Comparison of ENCODE assay signal across 25 cellular contexts in genomic region chr12:56759270-56759908, GRCh38. TPM values are rescaled to one million over a fixed set of nuclear protein-coding genes. Genes with fewer than 3 reads are reported as not detected.
DNase-seq lines count a peak whose midpoint lies in the region; ATAC-seq, FAIRE-seq and TF ChIP-seq lines count a peak whose summit lies in the region.
"Had no signal": no experiment of that assay in that cellular context is flagged by ENCODE, and none has a peak within 500 bp of the region (broad histone marks: within the 10 kb centered on the region; RNA-seq: fewer than 3 reads in every experiment).

No MANE protein-coding gene starts in this region.

- no peaks in the 10 kb centered on the region for H4K20me1 ChIP-seq in GM23248 (ENCODE audit: insufficient read depth)

- H3K27me3 ChIP-seq in GM23248 (replicated peaks; ENCODE audit: insufficient read depth) (no peaks in the 10 kb centered on the region), bronchial epithelial cell (ENCODE audit: control insufficient read depth, insufficient read depth, low read length) (no peaks in the 10 kb centered on the region), small intestine (ENCODE audit: control insufficient read depth in 2 of 2, insufficient read depth in 2 of 2, low read length in 2 of 2) (no peaks in the 10 kb centered on the region), H7 (ENCODE audit: control insufficient read depth, insufficient read depth, low read length) (no peaks in the 10 kb centered on the region)
- H3K27me3 ChIP-seq: SJCRH30 had no signal

- H3K4me2 ChIP-seq in GM23248 (ENCODE audit: unreplicated experiment): no peak overlapping the region

- H3K9me2 ChIP-seq in GM23248 (ENCODE audit: insufficient read depth): no peaks in the 10 kb centered on the region

- H3F3A ChIP-seq in GM23248 (ENCODE audit: insufficient read depth): no peaks in the 10 kb centered on the region

- H3K27ac ChIP-seq in GM23248 (no peak overlapping the region), small intestine (ENCODE audit: low read depth in 1 of 2, low read length in 1 of 2) (no peak overlapping the region)
- H3K27ac ChIP-seq: HL-60, SJCRH30 had no signal

- no peaks in the 10 kb centered on the region for H3K79me2 ChIP-seq in GM23248 (ENCODE audit: insufficient read depth)

- in situ Hi-C loops in GM23248 (cut with MboI): loop anchor here (5.0 kb wide), 1 partner anchor 228 kb away; no protein-coding TSS in a partner anchor

- FAIRE-seq in bronchial epithelial cell (lab: Jason Lieb, UNC): no peak
- FAIRE-seq in small intestine (lab: Jason Lieb, UNC): no peak
- FAIRE-seq: GM12878 had no signal

- H2AFZ ChIP-seq in GM23248: no peak overlapping the region

- H3K4me1 ChIP-seq in GM23248 (ENCODE audit: insufficient read depth) (no peaks in the 10 kb centered on the region), small intestine (ENCODE audit: control insufficient read depth in 2 of 2, insufficient read depth in 1 of 2, low read depth in 1 of 2, low read length in 1 of 2) (no peaks in the 10 kb centered on the region)

- ATAC-seq in left lobe of liver (peak; percentile 37), esophagus mucosa (no peak)
- ATAC-seq: GM12878 had no signal

- H3K9me3 ChIP-seq in GM23248 (ENCODE audit: low read depth) (no peaks in the 10 kb centered on the region), small intestine (ENCODE audit: control insufficient read depth, low read depth) (no peaks in the 10 kb centered on the region)

- peak; percentile 4 for DNase-seq in GM23248
- DNase-seq in bronchial epithelial cell (ENCODE audit: low read depth): peak; percentile 40
- no peak for DNase-seq in left lobe of liver (ENCODE audit: low spot score)
- DNase-seq in small intestine: peak; percentile 16
- no peak for DNase-seq in H7
- no peak for DNase-seq in NCI-H1092 treated with DMSO at 0.1 percent for 48 hours (lab: John Stamatoyannopoulos, UW)
- DNase-seq: CD4-positive, alpha-beta T cell; COR-L47; DMS 273 treated with DMSO at 0.1 percent for 48 hours; DND-41; HCEC 1CT; KG1; NCI-H1105; NCI-H146; NCI-H2029 treated with DMSO at 0.1 percent for 48 hours; NCI-H2171; NCI-H345; NCI-H524; NCI-H774; NK-92 treated with Interleukin-12 subunit alpha and Interleukin-12 subunit beta, amount 100 ng/mL, for 24 hours; SJCRH30 had no signal

- WGBS in GM23248 (ENCODE audit: low coverage in 1 of 2, low lambda C conversion rate in 2 of 2, missing lambda C conversion rate in 2 of 2), 2 experiments: 78 to 80% methylated on average over 6 of the region's 6 CpGs
- WGBS in small intestine, 3 donors: 12 to 43% (median 32%) methylated on average over 6 of the region's 6 CpGs

- TF ChIP-seq CTCF in bronchial epithelial cell (IDR thresholded peaks at IDR 0.05; ENCODE audit: insufficient read depth, low read length, severe bottlenecking): no peak

- H3K4me3 ChIP-seq in GM23248: no peak overlapping the region
- no peak overlapping the region for H3K4me3 ChIP-seq in bronchial epithelial cell (ENCODE audit: low read depth, low read length)
- H3K4me3 ChIP-seq in small intestine (ENCODE audit: low read depth in 1 of 2, low read length in 2 of 2): no peak overlapping the region
- no peak overlapping the region for H3K4me3 ChIP-seq in H7 (ENCODE audit: insufficient read depth, low read depth, low read length)
- H3K4me3 ChIP-seq: GM12878, SJCRH30 had no signal

- no peak overlapping the region for H3K9ac ChIP-seq in GM23248

- H3K36me3 ChIP-seq in GM23248 (ENCODE audit: low read depth): no peaks in the 10 kb centered on the region
- H3K36me3 ChIP-seq in bronchial epithelial cell (ENCODE audit: control insufficient read depth, insufficient read depth, low read length): no peaks in the 10 kb centered on the region
- no peaks in the 10 kb centered on the region for H3K36me3 ChIP-seq in small intestine (ENCODE audit: control insufficient read depth in 2 of 2, insufficient read depth in 2 of 2, low read length in 2 of 2)
- H3K36me3 ChIP-seq in H7 (replicated peaks; ENCODE audit: control insufficient read depth, insufficient read depth, low read length): no peaks in the 10 kb centered on the region
- H3K36me3 ChIP-seq: SJCRH30 had no signal

RNA-seq across cellular contexts. Expression of gene HSD17B6, which starts 3.7 kb away (rescaled TPM):
- total RNA-seq in GM23248 (2014; rRNA removed; shearing (Covaris generic)): 0.22 and 4.3 TPM in 2 replicates
- polyA plus RNA-seq in GM23248 (2016; fragmentation: Nextera tagmentation; extraction: Ambion mirVana): 0.51 and 0.94 TPM in 2 replicates
- total RNA-seq in bronchial epithelial cell: under 0.01 TPM in 1 of 2 replicates, not detected in the other
- total RNA-seq in left lobe of liver: 554 TPM
- polyA plus RNA-seq in small intestine: 1 to 10 TPM in 2 of 3 donors, not detected in 1; 1.4 to 4.0 TPM
- total RNA-seq in H7 (2014; rRNA removed; shearing (Covaris generic)): 3.5 and 6.7 TPM in 2 replicates
- total RNA-seq in esophagus mucosa: 2.4 TPM
- total RNA-seq: CD4-positive, alpha-beta T cell; HT-29 had no signal

RNA-seq across cellular contexts. Expression of gene PRIM1, which starts 7.3 kb away (rescaled TPM):
- total RNA-seq in GM23248 (2014; rRNA removed; shearing (Covaris generic)): 6.1 and 7.6 TPM in 2 replicates
- polyA plus RNA-seq in GM23248 (2016; fragmentation: Nextera tagmentation; extraction: Ambion mirVana) (5.3 and 8.7 TPM in 2 replicates), small intestine (10 to 100 TPM in 1 of 3 donors, 1 to 10 TPM in 2; 2.0 to 11.6 (median 5.7) TPM)
- total RNA-seq in bronchial epithelial cell (3.2 and 3.7 TPM in 2 replicates), left lobe of liver (4.9 TPM), esophagus mucosa (8.1 TPM)
- 44.0 and 70.2 TPM in 2 replicates for total RNA-seq in H7 (2014; rRNA removed; shearing (Covaris generic))

RNA-seq across cellular contexts. Expression of gene NACA, which starts 34.3 kb away (rescaled TPM):
- total RNA-seq in GM23248 (2014; rRNA removed; shearing (Covaris generic)): 624 and 672 TPM in 2 replicates
- polyA plus RNA-seq in GM23248 (2016; fragmentation: Nextera tagmentation; extraction: Ambion mirVana): 759 and 762 TPM in 2 replicates
- 1,412 and 1,419 TPM in 2 replicates for total RNA-seq in bronchial epithelial cell
- 223 TPM for total RNA-seq in left lobe of liver
- 1,000 to 10,000 TPM; 1,571 to 1,944 (median 1,742) TPM for polyA plus RNA-seq in small intestine
- 1,507 and 1,762 TPM in 2 replicates for total RNA-seq in H7 (2014; rRNA removed; shearing (Covaris generic))
- total RNA-seq in esophagus mucosa: 786 TPM

Comparison
In these comparisons a context has a peak if more than half of its experiments do, and no peak if none do; other contexts are left out.
1. DNase-seq: peak in GM23248 (single experiment), bronchial epithelial cell (single experiment) and small intestine (single experiment); none in left lobe of liver (single experiment), H7 (single experiment) and NCI-H1092 treated with DMSO at 0.1 percent for 48 hours (single experiment).
2. RNA of gene HSD17B6, which starts 3.7 kb away (total RNA-seq): 554 TPM in left lobe of liver (single experiment); 3.5 to 6.7 TPM in H7, 2.4 TPM in esophagus mucosa (single experiment), 0.22 to 4.3 TPM in GM23248 and under 0.01 TPM in bronchial epithelial cell; every median in the first group is over 10 times any median in the second.